In genomic region chr13:108769213-108770070, GRCh38 we compare ENCODE assay signal across 2 cellular contexts.
TF ChIP-seq lines count a peak whose summit lies in the region.

No MANE protein-coding gene starts in this region.

TF ChIP-seq in GM23338, 12 proteins besides CTCF, POLR2A, EP300 and RAD21 (continued from another document):
- TF ChIP-seq ETS1 (IDR thresholded peaks at IDR 0.05) (no peak), CREB1 (CRISPR knock-in tag; IDR thresholded peaks at IDR 0.05; ENCODE audit: low read depth) (no peak), REST (IDR thresholded peaks at IDR 0.05; ENCODE audit: unreplicated experiment) (no peak), EZH2phosphoT487 (IDR thresholded peaks at IDR 0.05; ENCODE audit: unreplicated experiment) (no peak), ZNF114 (CRISPR knock-in tag; IDR thresholded peaks at IDR 0.05) (no peak), STAT1 (IDR thresholded peaks at IDR 0.05; ENCODE audit: unreplicated experiment) (no peak), JUNB (IDR thresholded peaks at IDR 0.05; ENCODE audit: unreplicated experiment) (no peak), ZNF331 (CRISPR knock-in tag; IDR thresholded peaks at IDR 0.05; ENCODE audit: low read depth) (no peak), EZH2 (IDR thresholded peaks at IDR 0.05; ENCODE audit: low read depth, unreplicated experiment) (no peak), ZNF462 (CRISPR knock-in tag; IDR thresholded peaks at IDR 0.05) (no peak), NANOG (IDR thresholded peaks at IDR 0.05; ENCODE audit: borderline replicate concordance) (no peak)

TF ChIP-seq in GM12878, 131 proteins besides CTCF, POLR2A, EP300 and RAD21 (continued from another document):
- TF ChIP-seq MLLT1 (IDR thresholded peaks at IDR 0.05) (peak; percentile 64; the same call in 1 of the 2 replicates), BACH1 (IDR thresholded peaks at IDR 0.05; ENCODE audit: borderline replicate concordance) (no peak), E2F8 (IDR thresholded peaks at IDR 0.05; ENCODE audit: low read depth, partially characterized antibody) (no peak), DPF2 (IDR thresholded peaks at IDR 0.05) (0 out of 2 replicates have a peak, but pooled peaks have one; percentile 34), IKZF1 (conservative IDR thresholded peaks at IDR 0.05) (peak; percentile 42)
